ENCODE assay signal across 8 cellular contexts in genomic region chr2:176002684-176003225, GRCh38. TPM values are rescaled to one million over a fixed set of nuclear protein-coding genes. Genes with fewer than 3 reads are reported as not detected.
DNase-seq lines count a peak whose midpoint lies in the region; ATAC-seq, FAIRE-seq and TF ChIP-seq lines count a peak whose summit lies in the region.

No MANE protein-coding gene starts in this region.

- H3K4me1 Mint-ChIP-seq in CD4-positive, alpha-beta T cell (ENCODE audit: low read depth): peaks cover 24% of the 10 kb centered on the region
- H3K4me1 Mint-ChIP-seq in stimulated activated memory B cell treated with anti-CD40 and anti-IgM and Interleukin-4, amounts not matched to agents 10 μg/mL and 1 μg/mL and 100 μg/mL, for 72 hours: peaks cover 14% of the 10 kb centered on the region

- no peaks in the 10 kb centered on the region for H3K36me3 Mint-ChIP-seq in CD4-positive, alpha-beta T cell (ENCODE audit: low read depth)
- no peaks in the 10 kb centered on the region for H3K36me3 Mint-ChIP-seq in stimulated activated memory B cell treated with anti-CD40 and anti-IgM and Interleukin-4, amounts not matched to agents 10 μg/mL and 1 μg/mL and 100 μg/mL, for 72 hours

- H3K9me1 ChIP-seq in K562 (ENCODE audit: control insufficient read depth, insufficient read depth, low read length): no peaks in the 10 kb centered on the region

- peak overlapping the region; percentile 82 to 99 for H3K9ac ChIP-seq in K562 (ENCODE audit: insufficient read depth in 1 of 2, low read depth in 2 of 2, low read length in 2 of 2)

- peak overlapping the region; percentile 72 for H3K4me3 ChIP-seq in K562

- H2AFZ ChIP-seq in K562 (ENCODE audit: low read depth, low read length): peak overlapping the region; percentile 97

- H3K27me3 ChIP-seq in CD4-positive, alpha-beta T cell (ENCODE audit: control insufficient read depth, insufficient read depth, low read length): no peaks in the 10 kb centered on the region
- H3K27me3 ChIP-seq in K562 (ENCODE audit: control insufficient read depth in 2 of 2, insufficient read depth in 2 of 2, low read length in 2 of 2): no peaks in the 10 kb centered on the region

- peak overlapping the region; percentile 98 for H3K4me2 ChIP-seq in K562 (ENCODE audit: insufficient read depth, low read length)

- no peaks in the 10 kb centered on the region for H4K20me1 ChIP-seq in K562 (replicated peaks; ENCODE audit: control insufficient read depth, insufficient read depth, low read length)

- in situ Hi-C loops in K562 (cut with MboI): no loop called here

- peaks cover 23 to 40% of the 10 kb centered on the region in 2 experiments; a peak in 4 of 5 replicates for H3K4me1 ChIP-seq in K562 (replicated peaks in 1 of 2; ENCODE audit: control insufficient read depth in 2 of 2, insufficient read depth in 2 of 2, low read length in 2 of 2)

- 7% methylated on average over 14 of the region's 14 CpGs for WGBS in K562 (ENCODE audit: insufficient coverage, low coverage, missing lambda C conversion rate)

- TF ChIP-seq EP300 in K562 (IDR thresholded peaks at IDR 0.05; ENCODE audit: low read length): no peak

- TF ChIP-seq CTCF in CD4-positive, alpha-beta T cell (IDR thresholded peaks at IDR 0.05): no peak
- TF ChIP-seq CTCF in K562 (IDR thresholded peaks at IDR 0.05 in 2 of 3, conservative IDR thresholded peaks at IDR 0.05 in 1 of 3; ENCODE audit: insufficient read depth in 2 of 3, low read depth in 1 of 3, low read length in 3 of 3): no peak

- peak; percentile 3 for ATAC-seq in CD4-positive, alpha-beta T cell (ENCODE audit: poor library complexity)
- ATAC-seq in GM21515 (IDR thresholded peaks at IDR 0.05; ENCODE audit: unreplicated experiment): peak; percentile 0
- peak; percentile 45 for ATAC-seq in K562
- peak; percentile 1 for ATAC-seq in stimulated activated memory B cell treated with anti-CD40 and anti-IgM and Interleukin-4, amounts not matched to agents 10 μg/mL and 1 μg/mL and 100 μg/mL, for 72 hours
- ATAC-seq in HG03097 (IDR thresholded peaks at IDR 0.05; ENCODE audit: low FRiP score, unreplicated experiment): no peak

- no peak for FAIRE-seq in K562 (lab: Jason Lieb, UNC)

- H3K27me3 Mint-ChIP-seq in CD4-positive, alpha-beta T cell: no peaks in the 10 kb centered on the region
- H3K27me3 Mint-ChIP-seq in stimulated activated memory B cell treated with anti-CD40 and anti-IgM and Interleukin-4, amounts not matched to agents 10 μg/mL and 1 μg/mL and 100 μg/mL, for 72 hours: no peaks in the 10 kb centered on the region

- H3K79me2 ChIP-seq in K562 (ENCODE audit: control insufficient read depth, insufficient read depth, low read length): peaks cover 47% of the 10 kb centered on the region

- intact Hi-C loops in CD4-positive, alpha-beta T cell (cut with DNase I, micrococcal nuclease): loop anchor here in 1 of 2 experiments (10.0 kb wide), 2 partner anchors 818 to 1552 kb away; partner anchors contain the start of gene ATP5MC3
- intact Hi-C loops in K562 (cut with micrococcal nuclease): loop anchor here (5.0 kb wide), 1 partner anchor 835 kb away; the partner anchor contains the start of gene ATF2

- H3K9me3 Mint-ChIP-seq in CD4-positive, alpha-beta T cell: no peaks in the 10 kb centered on the region
- H3K9me3 Mint-ChIP-seq in stimulated activated memory B cell treated with anti-CD40 and anti-IgM and Interleukin-4, amounts not matched to agents 10 μg/mL and 1 μg/mL and 100 μg/mL, for 72 hours: no peaks in the 10 kb centered on the region

- no peak for TF ChIP-seq RAD21 in K562 (CRISPR knock-in tag; conservative IDR thresholded peaks at IDR 0.05 in 1 of 2, IDR thresholded peaks at IDR 0.05 in 1 of 2)

- BruUV-seq in K562 (replicated peaks; lab: Mats Ljungman, UMichigan): TSS peak; percentile 84

- H3K9me3 ChIP-seq in CD4-positive, alpha-beta T cell (ENCODE audit: control insufficient read depth, low read length): no peaks in the 10 kb centered on the region
- no peaks in the 10 kb centered on the region for H3K9me3 ChIP-seq in K562 (replicated peaks; ENCODE audit: control insufficient read depth, insufficient read depth, low read depth, low read length)

- no peak for TF ChIP-seq POLR2A in K562 (conservative IDR thresholded peaks at IDR 0.05)

- peak overlapping the region; percentile 64 for H3K27ac ChIP-seq in CD4-positive, alpha-beta T cell (ENCODE audit: low read depth, low read length)
- peak overlapping the region; percentile 79 for H3K27ac ChIP-seq in K562 (ENCODE audit: extremely low read depth, low read depth, low read length)

- H3K36me3 ChIP-seq in K562 (ENCODE audit: control insufficient read depth, insufficient read depth, low read length): no peaks in the 10 kb centered on the region

- DNase-seq in CD4-positive, alpha-beta T cell: no peak
- DNase-seq in NCI-H2227 treated with DMSO at 0.1 percent for 48 hours (lab: John Stamatoyannopoulos, UW) (peak; percentile 71), K562 (ENCODE audit: extremely low read depth in 1 of 4, low spot score in 3 of 4) (peak; percentile 50 to 81 (median 54)), iPS-NIHi7 (ENCODE audit: extremely low spot score) (peak; percentile 18), NCI-H226 (no peak)

- CTCF ChIA-PET in CD4-positive, alpha-beta T cell (lab: Charles Lee): no interaction called here
- CTCF ChIA-PET in K562 (lab: Yijun Ruan, JAX; ENCODE audit: low intra/inter-chr PET ratio): no interaction called here

- peak overlapping the region; percentile 84 for H3K27ac Mint-ChIP-seq in CD4-positive, alpha-beta T cell
- H3K27ac Mint-ChIP-seq in stimulated activated memory B cell treated with anti-CD40 and anti-IgM and Interleukin-4, amounts not matched to agents 10 μg/mL and 1 μg/mL and 100 μg/mL, for 72 hours: peak overlapping the region; percentile 82

- POLR2A ChIA-PET in CD4-positive, alpha-beta T cell (lab: Charles Lee): interaction anchor here (1.3 to 1.7 kb wide), 2 partner anchors 21 to 94 kb away, joined by 4 read pairs; no protein-coding TSS in a partner anchor
- POLR2A ChIA-PET in K562 (lab: Yijun Ruan, JAX): interaction anchor here (0.7 to 2.2 kb wide), 9 partner anchors 12 to 582 kb away, joined by 3 to 7 read pairs (median 4); no protein-coding TSS in a partner anchor

- H3K4me3 Mint-ChIP-seq in CD4-positive, alpha-beta T cell: peak overlapping the region; percentile 88
- peak overlapping the region; percentile 94 for H3K4me3 Mint-ChIP-seq in stimulated activated memory B cell treated with anti-CD40 and anti-IgM and Interleukin-4, amounts not matched to agents 10 μg/mL and 1 μg/mL and 100 μg/mL, for 72 hours

TF ChIP-seq in K562, 482 proteins besides CTCF, POLR2A, EP300 and RAD21 (continues in another document):
- no peak for TF ChIP-seq KLF1 (tag; IDR thresholded peaks at IDR 0.05)
- peak; percentile 35; the same call in 1 of the 2 replicates for TF ChIP-seq KHSRP (IDR thresholded peaks at IDR 0.05)
- no peak for TF ChIP-seq GTF2B (IDR thresholded peaks at IDR 0.05; ENCODE audit: extremely low read depth, insufficient read length)
- no peak for TF ChIP-seq BRCA1 (IDR thresholded peaks at IDR 0.05)
- TF ChIP-seq BRCA1 (CRISPR knock-in tag; IDR thresholded peaks at IDR 0.05): no peak
- no peak for TF ChIP-seq CBX3 (IDR thresholded peaks at IDR 0.05; ENCODE audit: borderline replicate concordance in 1 of 2, low read length in 2 of 2)

RNA-seq across cellular contexts. Expression of gene LNPK, which starts 0.7 kb away (rescaled TPM):
- total RNA-seq in CD4-positive, alpha-beta T cell: 10 to 100 TPM; 12.7 to 15.8 TPM
- 28.6 and 83.9 TPM in 2 replicates for total RNA-seq in K562 (2011; cell fraction: chromatin; rRNA removed; ENCODE audit: low replicate concordance)
- 13.8 and 17.1 TPM in 2 replicates for total RNA-seq in K562 (2011; cell fraction: nucleolus; rRNA removed)
- 33.3 and 55.0 TPM in 2 replicates for total RNA-seq in K562 (2011; cell fraction: nucleoplasm; rRNA removed)
- total RNA-seq in K562 (2014; rRNA removed) (18.8 and 19.9 TPM in 2 replicates), K562 (2014; rRNA removed; fragmentation: Illumina TruSeq; extraction: Trizol) (33.9 and 34.6 TPM in 2 replicates), K562 (2015; rRNA removed; fragmentation: Illumina TruSeq; extraction: Trizol) (28.1 and 31.1 TPM in 2 replicates), K562 (2021) (39.0 and 40.4 TPM in 2 replicates)
- polyA plus RNA-seq in K562 (2011; rRNA removed) (33.2 and 36.5 TPM in 2 replicates), K562 (2014; fragmentation: Illumina TruSeq; extraction: Trizol) (17.1 and 21.3 TPM in 2 replicates), K562 (2014; fragmentation: Nextera tagmentation; extraction: Ambion mirVana) (1 to 10 TPM; 6.4 to 8.7 TPM), K562 (2014; rRNA removed) (11.9 and 12.7 TPM in 2 replicates)
- 6.1 and 13.4 TPM in 2 replicates for polyA plus RNA-seq in K562 (2011; cell fraction: cytosol; rRNA removed)
- polyA plus RNA-seq in K562 (2011; cell fraction: nucleus; rRNA removed): 12.5 and 23.2 TPM in 2 replicates
- polyA plus RNA-seq in K562 (2012): 11.6 and 17.5 TPM in 2 replicates
- polyA minus RNA-seq in K562 (2011; rRNA and poly(A)+ RNA removed): 49.7 and 57.3 TPM in 2 replicates
- polyA minus RNA-seq in K562 (2011; cell fraction: cytosol; rRNA and poly(A)+ RNA removed): 16.7 and 26.4 TPM in 2 replicates
- 26.5 and 56.3 TPM in 2 replicates for polyA minus RNA-seq in K562 (2011; cell fraction: nucleus; rRNA and poly(A)+ RNA removed)

Comparison
In these comparisons a context has a peak if more than half of its experiments do, and no peak if none do; other contexts are left out.
1. DNase-seq: peak in NCI-H2227 treated with DMSO at 0.1 percent for 48 hours (single experiment), K562 (4 of 4) and iPS-NIHi7 (single experiment); none in CD4-positive, alpha-beta T cell (0 of 10) and NCI-H226 (single experiment).